ENCODE assay signal across 22 cellular contexts in the genomic region with DNA sequence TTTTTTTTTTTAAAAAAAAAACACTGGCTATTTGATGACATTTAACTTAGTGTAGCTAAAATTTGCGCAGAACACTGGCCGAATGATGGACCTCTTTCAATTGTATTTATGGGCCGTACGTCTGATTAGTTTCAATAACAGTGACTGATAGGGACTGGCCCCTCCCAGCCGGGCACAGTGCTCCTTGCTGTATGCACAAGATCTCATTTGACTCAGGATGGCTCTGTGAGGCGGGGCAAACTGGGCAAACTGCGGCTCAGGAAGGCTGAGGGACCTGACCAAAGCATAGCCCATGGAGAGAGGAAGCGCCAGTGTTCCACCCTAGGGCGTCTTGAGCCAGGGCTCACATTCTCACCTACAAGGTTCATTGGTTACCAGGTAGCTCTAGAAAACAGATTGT. TPM values are rescaled to one million over a fixed set of nuclear protein-coding genes. Genes with fewer than 3 reads are reported as not detected.
DNase-seq lines count a peak whose midpoint lies in the region; ATAC-seq and TF ChIP-seq lines count a peak whose summit lies in the region.
"Had no signal": no experiment of that assay in that cellular context is flagged by ENCODE, and none has a peak within 500 bp of the region (broad histone marks: within the 10 kb centered on the region; RNA-seq: fewer than 3 reads in every experiment).

No MANE protein-coding gene starts in this region.

- H3K27me3 ChIP-seq in colonic mucosa (no peaks in the 10 kb centered on the region), stomach (no peaks in the 10 kb centered on the region)
- H3K27me3 ChIP-seq: BE2C, BLaER1 had no signal

- no peaks in the 10 kb centered on the region for H3K36me3 ChIP-seq in colonic mucosa
- H3K36me3 ChIP-seq in stomach: peaks cover 0 to 44% (median 35%) of the 10 kb centered on the region in 4 donors
- H3K36me3 ChIP-seq: BE2C had no signal

- intact Hi-C loops in colonic mucosa (cut with DNase I) (no loop called here), stomach (cut with DNase I; ENCODE audit: low total_unique reads) (no loop called here)

- H3K4me3 ChIP-seq in colonic mucosa: no peak overlapping the region
- no peak overlapping the region for H3K4me3 ChIP-seq in stomach
- H3K4me3 ChIP-seq: BLaER1, GM12878 had no signal

- no peak for TF ChIP-seq POLR2A in stomach (IDR thresholded peaks at IDR 0.05)

- TF ChIP-seq EP300 in stomach (IDR thresholded peaks at IDR 0.05): no peak

- H3K9ac ChIP-seq in colonic mucosa (ENCODE audit: low read depth in 2 of 2, low read length in 2 of 2): no peak overlapping the region
- H3K9ac ChIP-seq: BLaER1 had no signal

- DNase-seq in colonic mucosa: peak; percentile 7
- peak; percentile 77 for DNase-seq in mesenteric fat pad (ENCODE audit: low spot score)
- peak; percentile 35 for DNase-seq in stomach
- DNase-seq in NCI-H2081 treated with DMSO at 0.1 percent for 48 hours (lab: John Stamatoyannopoulos, UW): no peak
- DNase-seq: 8988T; ACHN; BE2C; C1 segment of cervical spinal cord; CD4-positive, alpha-beta memory T cell; CD4-positive, CD25-positive, alpha-beta regulatory T cell; CD8-positive, alpha-beta memory T cell; COR-L47; DMS 273 treated with DMSO at 0.1 percent for 48 hours; DMS153; DMS53; DMS79; DND-41; EL; GDM1 had no signal

- no peaks in the 10 kb centered on the region for H3K9me3 ChIP-seq in colonic mucosa
- H3K9me3 ChIP-seq in stomach: no peaks in the 10 kb centered on the region
- H3K9me3 ChIP-seq: BE2C, BLaER1 had no signal

- ATAC-seq in GM21381 (IDR thresholded peaks at IDR 0.05; ENCODE audit: unreplicated experiment): no peak
- ATAC-seq: GM12878 had no signal

- WGBS in stomach, 5 donors: 40 to 77% (median 52%) methylated on average over 9 of the region's 9 CpGs

- TF ChIP-seq CTCF in colonic mucosa (IDR thresholded peaks at IDR 0.05): no peak
- TF ChIP-seq CTCF in stomach (IDR thresholded peaks at IDR 0.05): no peak

- H3K27ac ChIP-seq in colonic mucosa: no peak overlapping the region
- H3K27ac ChIP-seq in stomach: no peak overlapping the region
- H3K27ac ChIP-seq: BLaER1 had no signal

- no peaks in the 10 kb centered on the region for H3K4me1 ChIP-seq in colonic mucosa
- H3K4me1 ChIP-seq in stomach: peaks cover 5 to 20% (median 8%) of the 10 kb centered on the region in 4 donors
- H3K4me1 ChIP-seq: BE2C had no signal

RNA-seq across cellular contexts. Expression of gene TRAF3IP1, which starts 21.2 kb away (rescaled TPM):
- total RNA-seq in colonic mucosa (10 to 100 TPM; 16.2 to 18.5 TPM), mesenteric fat pad (24.5 TPM), stomach (10 to 100 TPM in 3 of 5 donors, 1 to 10 TPM in 1, under 1 TPM in 1; 0.58 to 21.1 (median 10.7) TPM)
- polyA plus RNA-seq in stomach: 10 to 100 TPM in 2 of 3 donors, 1 to 10 TPM in 1; 4.4 to 20.6 (median 10.8) TPM

RNA-seq across cellular contexts. Expression of gene PER2, which starts 53.1 kb away (rescaled TPM):
- total RNA-seq in colonic mucosa: 10 to 100 TPM; 22.1 to 29.2 TPM
- 9.9 TPM for total RNA-seq in mesenteric fat pad
- 100 to 1,000 TPM in 1 of 5 donors, 10 to 100 TPM in 4; 20.9 to 188 (median 40.8) TPM for total RNA-seq in stomach
- polyA plus RNA-seq in stomach: 1 to 10 TPM; 4.4 to 9.8 (median 7.3) TPM
